In genomic region chr18:46329736-46330246, GRCh38 we compare ENCODE assay signal across 16 cellular contexts.
DNase-seq lines count a peak whose midpoint lies in the region; ATAC-seq lines count a peak whose summit lies in the region.
"Had no signal": no experiment of that assay in that cellular context is flagged by ENCODE, and none has a peak within 500 bp of the region (broad histone marks: within the 10 kb centered on the region; RNA-seq: fewer than 3 reads in every experiment).

No MANE protein-coding gene starts in this region.

- no peak for ATAC-seq in Right ventricle myocardium inferior
- no peak for ATAC-seq in HG03108 (IDR thresholded peaks at IDR 0.05; ENCODE audit: unreplicated experiment)
- ATAC-seq: A549, K562 had no signal

- peaks cover 32% of the 10 kb centered on the region for H3K27me3 Mint-ChIP-seq in activated T-cell treated with anti-CD3 and anti-CD28 coated beads, Interleukin-2, amount 50 U/mL, for 24 hours

- no peak overlapping the region for H3K4me3 Mint-ChIP-seq in activated T-cell treated with anti-CD3 and anti-CD28 coated beads, Interleukin-2, amount 50 U/mL, for 24 hours
- H3K4me3 Mint-ChIP-seq: CD4-positive, alpha-beta memory T cell had no signal

- H3K9me3 Mint-ChIP-seq in activated T-cell treated with anti-CD3 and anti-CD28 coated beads, Interleukin-2, amount 50 U/mL, for 24 hours: no peaks in the 10 kb centered on the region

- no peaks in the 10 kb centered on the region for H3K36me3 Mint-ChIP-seq in activated T-cell treated with anti-CD3 and anti-CD28 coated beads, Interleukin-2, amount 50 U/mL, for 24 hours (ENCODE audit: low read depth)

- H3K27ac Mint-ChIP-seq in activated T-cell treated with anti-CD3 and anti-CD28 coated beads, Interleukin-2, amount 50 U/mL, for 24 hours: no peak overlapping the region

- peak; percentile 5 for DNase-seq in cardiac septum (ENCODE audit: low spot score)
- no peak for DNase-seq in Right ventricle myocardium inferior (ENCODE audit: missing footprints)
- DNase-seq in RPMI7951 (ENCODE audit: low read depth): peak; percentile 60
- DNase-seq in islet precursor cell: peak; percentile 72
- no peak for DNase-seq in CD1c-positive myeloid dendritic cell (ENCODE audit: extremely low spot score)
- DNase-seq in activated T-cell treated with anti-CD3 and anti-CD28 coated beads, Interleukin-2, amount 50 U/mL, for 24 hours: no peak
- DNase-seq in MV-4-11 (lab: John Stamatoyannopoulos, UW): no peak
- DNase-seq: AML-193; CD4-positive, alpha-beta memory T cell; DND-41; EL; GDM1; IMR-90 had no signal

- H3K4me1 Mint-ChIP-seq in activated T-cell treated with anti-CD3 and anti-CD28 coated beads, Interleukin-2, amount 50 U/mL, for 24 hours (ENCODE audit: low read depth): peaks cover 10% of the 10 kb centered on the region

- intact Hi-C loops in cardiac septum (cut with DNase I) (loop anchor here (10.0 kb wide), 2 partner anchors 55 to 155 kb away; no protein-coding TSS in a partner anchor), Right ventricle myocardium inferior (cut with DNase I) (loop anchor here (5.0 kb wide), 1 partner anchor 153 kb away; no protein-coding TSS in a partner anchor)

Comparison
In these comparisons a context has a peak if more than half of its experiments do, and no peak if none do; other contexts are left out.
1. DNase-seq: peak in cardiac septum (single experiment), RPMI7951 (single experiment) and islet precursor cell (single experiment); none in Right ventricle myocardium inferior (single experiment), CD1c-positive myeloid dendritic cell (single experiment), activated T-cell treated with anti-CD3 and anti-CD28 coated beads, Interleukin-2, amount 50 U/mL, for 24 hours (single experiment) and MV-4-11 (single experiment).